8 cellular contexts compared by ENCODE assay signal in genomic region chr1:98468111-98468717, GRCh38.
DNase-seq lines count a peak whose midpoint lies in the region; ATAC-seq and TF ChIP-seq lines count a peak whose summit lies in the region.

No MANE protein-coding gene starts in this region.

- H4K5ac ChIP-seq in mesendoderm (ENCODE audit: low read length), result no peak overlapping the region

- H3K56ac ChIP-seq in mesendoderm (ENCODE audit: low read length), result no peak overlapping the region

- no peaks in the 10 kb centered on the region for H3K36me3 ChIP-seq in mesendoderm (ENCODE audit: control insufficient read depth, insufficient read depth, low read length)

- no peaks in the 10 kb centered on the region for H3K27me3 Mint-ChIP-seq in chondrocyte (ENCODE audit: low read depth)

- H3K27ac ChIP-seq in AG04450 (ENCODE audit: low read depth, low read length), result no peak overlapping the region
- H3K27ac ChIP-seq in mesendoderm (ENCODE audit: low read depth, low read length), result no peak overlapping the region

- H2AK5ac ChIP-seq in mesendoderm (ENCODE audit: low read length), result no peak overlapping the region

- ATAC-seq in HG02938 (IDR thresholded peaks at IDR 0.05; ENCODE audit: unreplicated experiment), result no peak

- no peak overlapping the region for H3K9ac ChIP-seq in mesendoderm (ENCODE audit: low read length)

- no peaks in the 10 kb centered on the region for H3K79me2 ChIP-seq in mesendoderm (ENCODE audit: control insufficient read depth, insufficient read depth, low read length)

- no peaks in the 10 kb centered on the region for H3K9me3 ChIP-seq in AG04450 (ENCODE audit: control insufficient read depth, insufficient read depth, low read length)

- no CpG with 5 or more reads among the region's 2 CpGs for WGBS in mesendoderm (ENCODE audit: extremely low coverage, insufficient coverage, low lambda C conversion rate)

- H3K4me1 Mint-ChIP-seq in chondrocyte (ENCODE audit: low read depth), result peaks cover 10% of the 10 kb centered on the region

- no peaks in the 10 kb centered on the region for H3K9me3 Mint-ChIP-seq in chondrocyte (ENCODE audit: low read depth)

- DNase-seq in AG04450 (ENCODE audit: low read depth, low spot score), result peak; percentile 39
- DNase-seq in NCI-H446 (lab: John Stamatoyannopoulos, UW), result peak; percentile 83 to 87
- no peak for DNase-seq in chondrocyte (ENCODE audit: low spot score)
- peak; percentile 46 for DNase-seq in mesendoderm
- no peak for DNase-seq in T1000 (lab: John Stamatoyannopoulos, UW)
- no peak for DNase-seq in activated T-cell treated with anti-CD3 and anti-CD28 coated beads, Interleukin-2, amount 50 U/mL, for 1 hour

- no peaks in the 10 kb centered on the region for H3K4me1 ChIP-seq in mesendoderm (ENCODE audit: control insufficient read depth, low read depth, low read length)

- no peak overlapping the region for H3K4ac ChIP-seq in mesendoderm (ENCODE audit: low read depth, low read length)

- H3K4me2 ChIP-seq in mesendoderm (ENCODE audit: low read length), result no peak overlapping the region

- H3K36me3 Mint-ChIP-seq in chondrocyte (ENCODE audit: low read depth), result no peaks in the 10 kb centered on the region

- no peaks in the 10 kb centered on the region for H3K27me3 ChIP-seq in AG04450 (ENCODE audit: control insufficient read depth, insufficient read depth, low read length)
- H3K27me3 ChIP-seq in mesendoderm (ENCODE audit: insufficient read depth, low read length, poor library complexity), result no peaks in the 10 kb centered on the region

- H3K18ac ChIP-seq in mesendoderm (ENCODE audit: low read length), result no peak overlapping the region

- H2BK120ac ChIP-seq in mesendoderm (ENCODE audit: low read depth, low read length), result no peak overlapping the region

- H2BK15ac ChIP-seq in mesendoderm (replicated peaks; ENCODE audit: low read depth), result no peak overlapping the region

- H3K79me1 ChIP-seq in mesendoderm (ENCODE audit: low read length), result no peaks in the 10 kb centered on the region

- H3K4me3 ChIP-seq in AG04450 (ENCODE audit: low read depth, low read length), result no peak overlapping the region
- H3K4me3 ChIP-seq in mesendoderm (ENCODE audit: low read length), result no peak overlapping the region

- CTCF ChIA-PET in AG04450 (lab: Charles Lee), result interaction anchor here (0.6 to 4.6 kb wide), 64 partner anchors 9 to 1489 kb away, joined by 3 to 124 read pairs (median 4); no protein-coding TSS in a partner anchor

- TF ChIP-seq CTCF in AG04450 (IDR thresholded peaks at IDR 0.05; ENCODE audit: low read depth, low read length), result peak; percentile 96
- peak; percentile 31; the same call in 1 of the 2 replicates for TF ChIP-seq CTCF in GM12874 (IDR thresholded peaks at IDR 0.05; ENCODE audit: insufficient read depth, low read depth, low read length)
- TF ChIP-seq CTCF in chondrocyte (IDR thresholded peaks at IDR 0.05), result peak; percentile 98

- H2BK5ac ChIP-seq in mesendoderm (ENCODE audit: low read length), result no peak overlapping the region

- no peak overlapping the region for H3K4me3 Mint-ChIP-seq in chondrocyte (ENCODE audit: unreplicated experiment)

- no peak overlapping the region for H3K23ac ChIP-seq in mesendoderm (ENCODE audit: low read length)

- H4K8ac ChIP-seq in mesendoderm (ENCODE audit: low read depth, low read length), result no peak overlapping the region

- H3K27ac Mint-ChIP-seq in chondrocyte (ENCODE audit: unreplicated experiment), result no peak overlapping the region

- POLR2A ChIA-PET in AG04450 (lab: Yijun Ruan, JAX), result interaction anchor here (1.2 kb wide), 1 partner anchor 415 kb away, joined by 4 read pairs; no protein-coding TSS in a partner anchor

Comparison
In these comparisons a context has a peak if more than half of its experiments do, and no peak if none do; other contexts are left out.
1. DNase-seq: peak in AG04450 (single experiment), NCI-H446 (2 of 2) and mesendoderm (single experiment); none in chondrocyte (single experiment), T1000 (single experiment) and activated T-cell treated with anti-CD3 and anti-CD28 coated beads, Interleukin-2, amount 50 U/mL, for 1 hour (single experiment).
2. CTCF ChIP-seq: peak in every context shown above with its lines; median percentile 98 in chondrocyte; 96 in AG04450; 31 in GM12874.